In genomic region chr15:62066663-62067447, GRCh38 we compare ENCODE assay signal across 1 cellular context.
TF ChIP-seq lines count a peak whose summit lies in the region.

Gene C2CD4A (plus strand): TSS chr15:62066977. CDS start chr15:62067614, 637 bp downstream.

TF ChIP-seq in HepG2, 621 proteins besides CTCF, POLR2A, EP300 and RAD21 (continued from another document and continues in another):
- TF ChIP-seq TFAP4 (IDR thresholded peaks at IDR 0.05; ENCODE audit: borderline replicate concordance, low read depth), result peak; percentile 26; the same call in 1 of the 2 replicates
- peak; percentile 58; the same call in 1 of the 2 replicates for TF ChIP-seq ZFX (CRISPR knock-in tag; IDR thresholded peaks at IDR 0.05; ENCODE audit: low read depth)
- TF ChIP-seq MED8 (CRISPR knock-in tag; IDR thresholded peaks at IDR 0.05; ENCODE audit: insufficient replicate concordance), result no peak
- TF ChIP-seq CENPT (CRISPR knock-in tag; IDR thresholded peaks at IDR 0.05; ENCODE audit: low read depth), result no peak
- TF ChIP-seq ZSCAN21 (CRISPR knock-in tag; IDR thresholded peaks at IDR 0.05; ENCODE audit: borderline replicate concordance), result peak; percentile 71; the same call in 1 of the 2 replicates
- TF ChIP-seq CHD4 (IDR thresholded peaks at IDR 0.05; ENCODE audit: borderline replicate concordance, low read length), result no peak
- peak; percentile 38; the same call in 1 of the 2 replicates for TF ChIP-seq TCF7 (IDR thresholded peaks at IDR 0.05; ENCODE audit: low read depth)
- no peak for TF ChIP-seq U2AF1 (optimal IDR thresholded peaks at IDR 0.05; ENCODE audit: low read depth, low read length)
- peak; percentile 22; the same call in 1 of the 2 replicates for TF ChIP-seq ZFY (CRISPR knock-in tag; IDR thresholded peaks at IDR 0.05)
- TF ChIP-seq, protein P1, sequence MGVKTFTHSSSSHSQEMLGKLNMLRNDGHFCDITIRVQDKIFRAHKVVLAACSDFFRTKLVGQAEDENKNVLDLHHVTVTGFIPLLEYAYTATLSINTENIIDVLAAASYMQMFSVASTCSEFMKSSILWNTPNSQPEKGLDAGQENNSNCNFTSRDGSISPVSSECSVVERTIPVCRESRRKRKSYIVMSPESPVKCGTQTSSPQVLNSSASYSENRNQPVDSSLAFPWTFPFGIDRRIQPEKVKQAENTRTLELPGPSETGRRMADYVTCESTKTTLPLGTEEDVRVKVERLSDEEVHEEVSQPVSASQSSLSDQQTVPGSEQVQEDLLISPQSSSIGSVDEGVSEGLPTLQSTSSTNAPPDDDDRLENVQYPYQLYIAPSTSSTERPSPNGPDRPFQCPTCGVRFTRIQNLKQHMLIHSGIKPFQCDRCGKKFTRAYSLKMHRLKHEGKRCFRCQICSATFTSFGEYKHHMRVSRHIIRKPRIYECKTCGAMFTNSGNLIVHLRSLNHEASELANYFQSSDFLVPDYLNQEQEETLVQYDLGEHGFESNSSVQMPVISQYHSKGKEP (CRISPR knock-in tag; IDR thresholded peaks at IDR 0.05), result no peak
- TF ChIP-seq, protein P2, sequence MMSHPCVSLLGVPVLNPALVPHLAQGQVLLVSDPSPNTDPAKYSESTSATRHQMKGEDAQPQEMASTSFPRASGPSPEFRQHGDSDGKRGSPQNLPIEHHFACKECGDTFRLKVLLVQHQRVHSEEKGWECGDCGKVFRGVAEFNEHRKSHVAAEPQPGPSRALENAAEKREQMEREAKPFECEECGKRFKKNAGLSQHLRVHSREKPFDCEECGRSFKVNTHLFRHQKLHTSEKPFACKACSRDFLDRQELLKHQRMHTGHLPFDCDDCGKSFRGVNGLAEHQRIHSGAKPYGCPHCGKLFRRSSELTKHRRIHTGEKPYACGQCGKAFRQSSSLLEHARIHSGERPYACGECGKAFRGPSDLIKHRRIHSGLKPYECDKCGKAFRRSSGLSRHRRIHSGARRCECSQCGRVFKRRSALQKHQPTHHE (CRISPR knock-in tag; IDR thresholded peaks at IDR 0.05; ENCODE audit: borderline replicate concordance), result no peak
- 0 out of 2 replicates have a peak, but pooled peaks have one; percentile 23 for TF ChIP-seq FOXA3 (CRISPR knock-in tag; IDR thresholded peaks at IDR 0.05)
- TF ChIP-seq THAP9 (CRISPR knock-in tag; IDR thresholded peaks at IDR 0.05; ENCODE audit: borderline replicate concordance), result 0 out of 2 replicates have a peak, but pooled peaks have one; percentile 42
- TF ChIP-seq HOXA7 (CRISPR knock-in tag; IDR thresholded peaks at IDR 0.05), result no peak
- no peak for TF ChIP-seq RCOR2 (CRISPR knock-in tag; IDR thresholded peaks at IDR 0.05)
- TF ChIP-seq HNRNPL (IDR thresholded peaks at IDR 0.05; ENCODE audit: low read depth, low read length), result 0 out of 2 replicates have a peak, but pooled peaks have one; percentile 56
- TF ChIP-seq, protein P3, sequence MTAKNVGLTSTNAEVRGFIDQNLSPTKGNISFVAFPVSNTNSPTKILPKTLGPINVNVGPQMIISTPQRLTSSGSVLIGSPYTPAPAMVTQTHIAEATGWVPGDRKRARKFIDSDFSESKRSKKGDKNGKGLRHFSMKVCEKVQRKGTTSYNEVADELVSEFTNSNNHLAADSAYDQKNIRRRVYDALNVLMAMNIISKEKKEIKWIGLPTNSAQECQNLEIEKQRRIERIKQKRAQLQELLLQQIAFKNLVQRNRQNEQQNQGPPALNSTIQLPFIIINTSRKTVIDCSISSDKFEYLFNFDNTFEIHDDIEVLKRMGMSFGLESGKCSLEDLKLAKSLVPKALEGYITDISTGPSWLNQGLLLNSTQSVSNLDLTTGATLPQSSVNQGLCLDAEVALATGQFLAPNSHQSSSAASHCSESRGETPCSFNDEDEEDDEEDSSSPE (CRISPR knock-in tag; IDR thresholded peaks at IDR 0.05), result peak; percentile 95
- TF ChIP-seq TBL1XR1 (IDR thresholded peaks at IDR 0.05; ENCODE audit: borderline replicate concordance, low read length, partially characterized antibody), result no peak
- TF ChIP-seq RFX3 (CRISPR knock-in tag; IDR thresholded peaks at IDR 0.05), result no peak
- no peak for TF ChIP-seq ZNF746 (CRISPR knock-in tag; IDR thresholded peaks at IDR 0.05)
- peak; percentile 46; the same call in 1 of the 2 replicates for TF ChIP-seq TAF1 (CRISPR knock-in tag; IDR thresholded peaks at IDR 0.05)
- no peak for TF ChIP-seq FLYWCH1 (CRISPR knock-in tag; IDR thresholded peaks at IDR 0.05)
- TF ChIP-seq ARID4A (CRISPR knock-in tag; IDR thresholded peaks at IDR 0.05; ENCODE audit: borderline replicate concordance), result peak; percentile 92
- peak; percentile 31; the same call in 1 of the 2 replicates for TF ChIP-seq KDM5B (CRISPR knock-in tag; IDR thresholded peaks at IDR 0.05; ENCODE audit: borderline replicate concordance)
- TF ChIP-seq ZNF639 (CRISPR knock-in tag; conservative IDR thresholded peaks at IDR 0.05), result 0 out of 2 replicates have a peak, but pooled peaks have one; percentile 24
- 0 out of 2 replicates have a peak, but pooled peaks have one; percentile 41 for TF ChIP-seq ZBTB3 (CRISPR knock-in tag; IDR thresholded peaks at IDR 0.05; ENCODE audit: borderline replicate concordance, low read depth)
- 0 out of 2 replicates have a peak, but pooled peaks have one; percentile 28 for TF ChIP-seq ZBTB4 (CRISPR knock-in tag; IDR thresholded peaks at IDR 0.05; ENCODE audit: borderline replicate concordance)
- 0 out of 2 replicates have a peak, but pooled peaks have one; percentile 42 for TF ChIP-seq ZNF343 (CRISPR knock-in tag; IDR thresholded peaks at IDR 0.05)
- TF ChIP-seq ARID2 (CRISPR knock-in tag; IDR thresholded peaks at IDR 0.05; ENCODE audit: borderline replicate concordance), result 0 out of 2 replicates have a peak, but pooled peaks have one; percentile 55
- TF ChIP-seq, protein P4, sequence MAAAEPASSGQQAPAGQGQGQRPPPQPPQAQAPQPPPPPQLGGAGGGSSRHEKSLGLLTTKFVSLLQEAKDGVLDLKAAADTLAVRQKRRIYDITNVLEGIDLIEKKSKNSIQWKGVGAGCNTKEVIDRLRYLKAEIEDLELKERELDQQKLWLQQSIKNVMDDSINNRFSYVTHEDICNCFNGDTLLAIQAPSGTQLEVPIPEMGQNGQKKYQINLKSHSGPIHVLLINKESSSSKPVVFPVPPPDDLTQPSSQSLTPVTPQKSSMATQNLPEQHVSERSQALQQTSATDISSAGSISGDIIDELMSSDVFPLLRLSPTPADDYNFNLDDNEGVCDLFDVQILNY (CRISPR knock-in tag; conservative IDR thresholded peaks at IDR 0.05), result peak; percentile 93
- TF ChIP-seq ARNTL (CRISPR knock-in tag; IDR thresholded peaks at IDR 0.05), result peak; percentile 71
- TF ChIP-seq HNRNPLL (IDR thresholded peaks at IDR 0.05; ENCODE audit: low read depth, low read length, poor library complexity, severe bottlenecking), result no peak
- TF ChIP-seq ELF1 (CRISPR knock-in tag; IDR thresholded peaks at IDR 0.05), result peak; percentile 59
- no peak for TF ChIP-seq CBX1 (IDR thresholded peaks at IDR 0.05; ENCODE audit: low read depth)
- TF ChIP-seq MNT (IDR thresholded peaks at IDR 0.05), result peak; percentile 85
- TF ChIP-seq NR2F6 (IDR thresholded peaks at IDR 0.05), result no peak
- TF ChIP-seq NR2F6 (CRISPR knock-in tag; IDR thresholded peaks at IDR 0.05), result no peak; the same call in 1 of the 2 replicates
